29 cellular contexts compared by ENCODE assay signal in the genomic region with DNA sequence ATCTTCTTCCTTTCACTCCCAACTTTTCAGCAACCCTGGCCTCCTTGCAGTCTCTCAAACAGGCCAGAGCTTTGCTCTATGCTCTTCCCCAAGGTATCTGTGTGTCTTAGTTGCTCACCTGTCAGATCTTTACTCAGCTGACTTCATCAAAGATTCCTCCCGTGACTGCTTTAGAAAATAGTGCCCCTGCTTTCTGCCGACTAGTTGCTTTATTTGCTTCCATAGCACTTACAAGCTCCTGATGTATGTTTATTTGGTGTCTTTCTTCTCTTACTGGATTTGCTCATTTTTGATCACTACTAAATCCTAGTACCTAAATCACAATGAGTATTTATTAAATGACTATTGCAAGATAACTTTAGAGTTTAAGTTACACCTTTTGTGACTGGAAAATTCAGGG.
"Had no signal": no experiment of that assay in that cellular context is flagged by ENCODE, and none has a peak within 500 bp of the region (broad histone marks: within the 10 kb centered on the region; RNA-seq: fewer than 3 reads in every experiment).

No MANE protein-coding gene starts in this region.

- H3K27me3 Mint-ChIP-seq: activated CD4-positive, alpha-beta memory T cell treated with anti-CD3 and anti-CD28 coated beads for 36 hours; activated CD4-positive, alpha-beta T cell treated with anti-CD3 and anti-CD28 coated beads, Interleukin-2, amount 10 ng/mL, durations not matched to agents 24 days and 14 days; activated naive CD8-positive, alpha-beta T cell treated with anti-CD3 and anti-CD28 coated beads for 36 hours; brain; stimulated activated naive CD8-positive, alpha-beta T cell treated with anti-CD3 and anti-CD28 coated beads, Interleukin-15, Interleukin-2, amounts not matched to agents 100 ng/mL and 50 ng/mL, for 24 hours; type B pancreatic cell had no signal

- H3K27ac ChIP-seq: adrenal gland, ascending aorta, hepatocyte, skin epidermis, uterus had no signal

- H3K36me3 ChIP-seq: uterus had no signal

- H3K27ac Mint-ChIP-seq: activated CD4-positive, alpha-beta memory T cell treated with anti-CD3 and anti-CD28 coated beads for 36 hours; activated CD4-positive, alpha-beta T cell treated with anti-CD3 and anti-CD28 coated beads, Interleukin-2, amount 10 ng/mL, durations not matched to agents 24 days and 14 days; activated naive CD4-positive, alpha-beta T cell treated with anti-CD3 and anti-CD28 coated beads for 36 hours; activated T-helper 1 cell treated with anti-CD3 and anti-CD28 coated beads, Interleukin-12 subunit alpha, Interleukin-12 subunit beta, Interleukin-2, Interleukin-4 antibody, amounts not matched to agents 30 ng/mL and 10 ng/mL and 1 ng/mL, durations not matched to agents 14 hours and 24 hours and 36 hours; nephron; stimulated activated naive CD8-positive, alpha-beta T cell treated with anti-CD3 and anti-CD28 coated beads, Interleukin-15, Interleukin-2, amounts not matched to agents 100 ng/mL and 50 ng/mL, for 24 hours; T-helper 1 cell treated with Interleukin-12 subunit alpha and Interleukin-12 subunit beta and Interleukin-4 antibody, amounts not matched to agents 30 μg/mL and 1 μg/mL, for 36 hours; type B pancreatic cell had no signal

- H3K9me3 Mint-ChIP-seq: activated CD4-positive, alpha-beta memory T cell treated with anti-CD3 and anti-CD28 coated beads for 36 hours; activated CD4-positive, alpha-beta T cell treated with anti-CD3 and anti-CD28 coated beads, Interleukin-2, amount 10 ng/mL, durations not matched to agents 24 days and 14 days; activated naive CD4-positive, alpha-beta T cell treated with anti-CD3 and anti-CD28 coated beads for 36 hours; activated naive CD8-positive, alpha-beta T cell treated with anti-CD3 and anti-CD28 coated beads for 36 hours; activated T-helper 1 cell treated with anti-CD3 and anti-CD28 coated beads, Interleukin-12 subunit alpha, Interleukin-12 subunit beta, Interleukin-2, Interleukin-4 antibody, amounts not matched to agents 30 ng/mL and 10 ng/mL and 1 ng/mL, durations not matched to agents 14 hours and 24 hours and 36 hours; brain; nephron; stimulated activated naive CD8-positive, alpha-beta T cell treated with anti-CD3 and anti-CD28 coated beads, Interleukin-15, Interleukin-2, amounts not matched to agents 100 ng/mL and 50 ng/mL, for 24 hours; T-helper 1 cell treated with Interleukin-12 subunit alpha and Interleukin-12 subunit beta and Interleukin-4 antibody, amounts not matched to agents 30 μg/mL and 1 μg/mL, for 36 hours; type B pancreatic cell had no signal

- H3K4me1 ChIP-seq: uterus had no signal

- H3K27me3 ChIP-seq: adrenal gland, ascending aorta, hepatocyte, uterus had no signal

- H3K4me3 Mint-ChIP-seq: activated CD4-positive, alpha-beta memory T cell treated with anti-CD3 and anti-CD28 coated beads for 36 hours; activated CD4-positive, alpha-beta T cell treated with anti-CD3 and anti-CD28 coated beads, Interleukin-2, amount 10 ng/mL, durations not matched to agents 24 days and 14 days; activated naive CD4-positive, alpha-beta T cell treated with anti-CD3 and anti-CD28 coated beads for 36 hours; activated naive CD8-positive, alpha-beta T cell treated with anti-CD3 and anti-CD28 coated beads for 36 hours; activated T-helper 1 cell treated with anti-CD3 and anti-CD28 coated beads, Interleukin-12 subunit alpha, Interleukin-12 subunit beta, Interleukin-2, Interleukin-4 antibody, amounts not matched to agents 30 ng/mL and 10 ng/mL and 1 ng/mL, durations not matched to agents 14 hours and 24 hours and 36 hours; nephron; stimulated activated naive CD8-positive, alpha-beta T cell treated with anti-CD3 and anti-CD28 coated beads, Interleukin-15, Interleukin-2, amounts not matched to agents 100 ng/mL and 50 ng/mL, for 24 hours; T-helper 1 cell treated with Interleukin-12 subunit alpha and Interleukin-12 subunit beta and Interleukin-4 antibody, amounts not matched to agents 30 μg/mL and 1 μg/mL, for 36 hours; type B pancreatic cell had no signal

- H3K4me3 ChIP-seq: adrenal gland, ascending aorta, hepatocyte, skin epidermis, uterus had no signal

- H3K4me2 ChIP-seq: hepatocyte had no signal

- DNase-seq: activated CD4-positive, alpha-beta memory T cell treated with anti-CD3 and anti-CD28 coated beads for 36 hours; activated CD4-positive, CD25-positive, alpha-beta regulatory T cell treated with anti-CD3 and anti-CD28 coated beads, Interleukin-2, amount 50 U/mL, for 72 hours; activated CD8-positive, alpha-beta memory T cell treated with anti-CD3 and anti-CD28 coated beads, Interleukin-2, amount 50 U/mL, for 4 hours; activated effector memory CD4-positive, alpha-beta T cell treated with anti-CD3 and anti-CD28 coated beads, Interleukin-2, amount 50 U/mL, for 16 hours; activated naive CD4-positive, alpha-beta T cell treated with anti-CD3 and anti-CD28 coated beads for 36 hours; activated naive CD8-positive, alpha-beta T cell treated with anti-CD3 and anti-CD28 coated beads for 36 hours; activated T-cell treated with anti-CD3 and anti-CD28 coated beads, Interleukin-2, amount 50 U/mL, for 1 hour; adrenal gland; effector memory CD4-positive, alpha-beta T cell; erythroblast; islet precursor cell; mammary epithelial cell; posterior cingulate gyrus; stimulated activated CD4-positive, alpha-beta T cell treated with anti-CD3 and anti-CD28 coated beads, Interleukin-12 subunit alpha, Interleukin-12 subunit beta, amount 100 ng/mL, for 4 hours; stimulated activated CD4-positive, alpha-beta T cell treated with anti-CD3 and anti-CD28 coated beads, Interleukin-4, amount 100 ng/mL, for 1 hour; T1000; uterus had no signal

- ATAC-seq: sciatic nerve had no signal

- H3K9me3 ChIP-seq: adrenal gland, ascending aorta, uterus had no signal

- H2AFZ ChIP-seq: hepatocyte had no signal

- FAIRE-seq: colon had no signal
